ENCODE assay signal across 1 cellular context in the genomic region with DNA sequence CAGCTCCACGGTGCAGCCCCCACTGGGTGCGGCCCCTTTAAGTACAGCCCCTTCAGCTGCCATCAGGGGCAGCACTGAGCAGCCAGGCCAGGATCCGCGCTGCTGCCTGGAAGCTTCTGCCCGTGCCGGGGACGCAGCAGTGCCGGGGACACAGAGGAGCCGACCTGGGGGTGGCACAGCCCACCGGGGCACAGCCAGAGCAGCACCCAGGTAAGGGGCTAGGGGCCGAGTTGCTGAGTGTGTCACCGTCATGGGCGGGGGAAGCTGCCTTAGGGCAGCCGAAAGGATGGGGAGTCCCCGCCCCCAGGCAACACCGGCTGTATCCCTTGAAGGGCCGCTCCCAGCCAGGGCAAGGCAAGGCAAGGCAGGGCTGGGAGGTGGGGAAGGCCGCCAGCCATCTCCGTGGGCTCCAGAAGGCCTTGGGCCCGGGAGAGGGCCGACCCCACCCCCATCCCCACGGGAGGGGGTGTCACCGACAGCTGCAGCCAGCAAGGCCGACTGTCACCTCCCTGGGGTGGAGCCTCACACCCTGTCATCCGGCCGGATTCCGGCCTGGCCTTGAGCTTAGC.
TF ChIP-seq lines count a peak whose summit lies in the region.
"Not testable (repeated sequence)": the region's sequence is repeated elsewhere in the genome, so short reads cannot be mapped to it uniquely, and the experiment has no call there.

A gene (plus strand): TSS at position 99 of the 569 bp plus-strand sequence. CDS start 1,937 bp downstream, outside the sequence.

TF ChIP-seq in HepG2, 621 proteins besides CTCF, POLR2A, EP300 and RAD21 (continued from another document and continues in another):
- TF ChIP-seq, protein P1, sequence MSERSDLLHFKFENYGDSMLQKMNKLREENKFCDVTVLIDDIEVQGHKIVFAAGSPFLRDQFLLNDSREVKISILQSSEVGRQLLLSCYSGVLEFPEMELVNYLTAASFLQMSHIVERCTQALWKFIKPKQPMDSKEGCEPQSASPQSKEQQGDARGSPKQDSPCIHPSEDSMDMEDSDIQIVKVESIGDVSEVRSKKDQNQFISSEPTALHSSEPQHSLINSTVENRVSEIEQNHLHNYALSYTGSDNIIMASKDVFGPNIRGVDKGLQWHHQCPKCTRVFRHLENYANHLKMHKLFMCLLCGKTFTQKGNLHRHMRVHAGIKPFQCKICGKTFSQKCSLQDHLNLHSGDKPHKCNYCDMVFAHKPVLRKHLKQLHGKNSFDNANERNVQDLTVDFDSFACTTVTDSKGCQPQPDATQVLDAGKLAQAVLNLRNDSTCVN (CRISPR knock-in tag; IDR thresholded peaks at IDR 0.05; ENCODE audit: borderline replicate concordance) = peak; percentile 44; the same call in 1 of the 2 replicates
- peak; percentile 60 for TF ChIP-seq SAP130 (CRISPR knock-in tag; IDR thresholded peaks at IDR 0.05; ENCODE audit: low read depth)
- TF ChIP-seq, protein P2, sequence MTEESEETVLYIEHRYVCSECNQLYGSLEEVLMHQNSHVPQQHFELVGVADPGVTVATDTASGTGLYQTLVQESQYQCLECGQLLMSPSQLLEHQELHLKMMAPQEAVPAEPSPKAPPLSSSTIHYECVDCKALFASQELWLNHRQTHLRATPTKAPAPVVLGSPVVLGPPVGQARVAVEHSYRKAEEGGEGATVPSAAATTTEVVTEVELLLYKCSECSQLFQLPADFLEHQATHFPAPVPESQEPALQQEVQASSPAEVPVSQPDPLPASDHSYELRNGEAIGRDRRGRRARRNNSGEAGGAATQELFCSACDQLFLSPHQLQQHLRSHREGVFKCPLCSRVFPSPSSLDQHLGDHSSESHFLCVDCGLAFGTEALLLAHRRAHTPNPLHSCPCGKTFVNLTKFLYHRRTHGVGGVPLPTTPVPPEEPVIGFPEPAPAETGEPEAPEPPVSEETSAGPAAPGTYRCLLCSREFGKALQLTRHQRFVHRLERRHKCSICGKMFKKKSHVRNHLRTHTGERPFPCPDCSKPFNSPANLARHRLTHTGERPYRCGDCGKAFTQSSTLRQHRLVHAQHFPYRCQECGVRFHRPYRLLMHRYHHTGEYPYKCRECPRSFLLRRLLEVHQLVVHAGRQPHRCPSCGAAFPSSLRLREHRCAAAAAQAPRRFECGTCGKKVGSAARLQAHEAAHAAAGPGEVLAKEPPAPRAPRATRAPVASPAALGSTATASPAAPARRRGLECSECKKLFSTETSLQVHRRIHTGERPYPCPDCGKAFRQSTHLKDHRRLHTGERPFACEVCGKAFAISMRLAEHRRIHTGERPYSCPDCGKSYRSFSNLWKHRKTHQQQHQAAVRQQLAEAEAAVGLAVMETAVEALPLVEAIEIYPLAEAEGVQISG (CRISPR knock-in tag; IDR thresholded peaks at IDR 0.05) = 0 out of 2 replicates have a peak, but pooled peaks have one; percentile 33
- TF ChIP-seq, protein P3, sequence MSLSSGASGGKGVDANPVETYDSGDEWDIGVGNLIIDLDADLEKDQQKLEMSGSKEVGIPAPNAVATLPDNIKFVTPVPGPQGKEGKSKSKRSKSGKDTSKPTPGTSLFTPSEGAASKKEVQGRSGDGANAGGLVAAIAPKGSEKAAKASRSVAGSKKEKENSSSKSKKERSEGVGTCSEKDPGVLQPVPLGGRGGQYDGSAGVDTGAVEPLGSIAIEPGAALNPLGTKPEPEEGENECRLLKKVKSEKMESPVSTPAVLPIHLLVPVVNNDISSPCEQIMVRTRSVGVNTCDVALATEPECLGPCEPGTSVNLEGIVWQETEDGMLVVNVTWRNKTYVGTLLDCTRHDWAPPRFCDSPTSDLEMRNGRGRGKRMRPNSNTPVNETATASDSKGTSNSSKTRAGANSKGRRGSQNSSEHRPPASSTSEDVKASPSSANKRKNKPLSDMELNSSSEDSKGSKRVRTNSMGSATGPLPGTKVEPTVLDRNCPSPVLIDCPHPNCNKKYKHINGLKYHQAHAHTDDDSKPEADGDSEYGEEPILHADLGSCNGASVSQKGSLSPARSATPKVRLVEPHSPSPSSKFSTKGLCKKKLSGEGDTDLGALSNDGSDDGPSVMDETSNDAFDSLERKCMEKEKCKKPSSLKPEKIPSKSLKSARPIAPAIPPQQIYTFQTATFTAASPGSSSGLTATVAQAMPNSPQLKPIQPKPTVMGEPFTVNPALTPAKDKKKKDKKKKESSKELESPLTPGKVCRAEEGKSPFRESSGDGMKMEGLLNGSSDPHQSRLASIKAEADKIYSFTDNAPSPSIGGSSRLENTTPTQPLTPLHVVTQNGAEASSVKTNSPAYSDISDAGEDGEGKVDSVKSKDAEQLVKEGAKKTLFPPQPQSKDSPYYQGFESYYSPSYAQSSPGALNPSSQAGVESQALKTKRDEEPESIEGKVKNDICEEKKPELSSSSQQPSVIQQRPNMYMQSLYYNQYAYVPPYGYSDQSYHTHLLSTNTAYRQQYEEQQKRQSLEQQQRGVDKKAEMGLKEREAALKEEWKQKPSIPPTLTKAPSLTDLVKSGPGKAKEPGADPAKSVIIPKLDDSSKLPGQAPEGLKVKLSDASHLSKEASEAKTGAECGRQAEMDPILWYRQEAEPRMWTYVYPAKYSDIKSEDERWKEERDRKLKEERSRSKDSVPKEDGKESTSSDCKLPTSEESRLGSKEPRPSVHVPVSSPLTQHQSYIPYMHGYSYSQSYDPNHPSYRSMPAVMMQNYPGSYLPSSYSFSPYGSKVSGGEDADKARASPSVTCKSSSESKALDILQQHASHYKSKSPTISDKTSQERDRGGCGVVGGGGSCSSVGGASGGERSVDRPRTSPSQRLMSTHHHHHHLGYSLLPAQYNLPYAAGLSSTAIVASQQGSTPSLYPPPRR (CRISPR knock-in tag; IDR thresholded peaks at IDR 0.05; ENCODE audit: borderline replicate concordance) = peak; percentile 46; the same call in 1 of the 2 replicates
- 0 out of 2 replicates have a peak, but pooled peaks have one; percentile 84 for TF ChIP-seq CAMTA2 (CRISPR knock-in tag; IDR thresholded peaks at IDR 0.05; ENCODE audit: borderline replicate concordance)
- TF ChIP-seq NCOA5 (CRISPR knock-in tag; IDR thresholded peaks at IDR 0.05) = peak; percentile 54; the same call in 1 of the 2 replicates
- TF ChIP-seq, protein P4, sequence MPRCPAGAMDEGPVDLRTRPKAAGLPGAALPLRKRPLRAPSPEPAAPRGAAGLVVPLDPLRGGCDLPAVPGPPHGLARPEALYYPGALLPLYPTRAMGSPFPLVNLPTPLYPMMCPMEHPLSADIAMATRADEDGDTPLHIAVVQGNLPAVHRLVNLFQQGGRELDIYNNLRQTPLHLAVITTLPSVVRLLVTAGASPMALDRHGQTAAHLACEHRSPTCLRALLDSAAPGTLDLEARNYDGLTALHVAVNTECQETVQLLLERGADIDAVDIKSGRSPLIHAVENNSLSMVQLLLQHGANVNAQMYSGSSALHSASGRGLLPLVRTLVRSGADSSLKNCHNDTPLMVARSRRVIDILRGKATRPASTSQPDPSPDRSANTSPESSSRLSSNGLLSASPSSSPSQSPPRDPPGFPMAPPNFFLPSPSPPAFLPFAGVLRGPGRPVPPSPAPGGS (CRISPR knock-in tag; IDR thresholded peaks at IDR 0.05) = 0 out of 2 replicates have a peak, but pooled peaks have one; percentile 18
- peak; percentile 86; the same call in 1 of the 2 replicates for TF ChIP-seq NRL (CRISPR knock-in tag; IDR thresholded peaks at IDR 0.05; ENCODE audit: borderline replicate concordance)
- TF ChIP-seq, protein P5, sequence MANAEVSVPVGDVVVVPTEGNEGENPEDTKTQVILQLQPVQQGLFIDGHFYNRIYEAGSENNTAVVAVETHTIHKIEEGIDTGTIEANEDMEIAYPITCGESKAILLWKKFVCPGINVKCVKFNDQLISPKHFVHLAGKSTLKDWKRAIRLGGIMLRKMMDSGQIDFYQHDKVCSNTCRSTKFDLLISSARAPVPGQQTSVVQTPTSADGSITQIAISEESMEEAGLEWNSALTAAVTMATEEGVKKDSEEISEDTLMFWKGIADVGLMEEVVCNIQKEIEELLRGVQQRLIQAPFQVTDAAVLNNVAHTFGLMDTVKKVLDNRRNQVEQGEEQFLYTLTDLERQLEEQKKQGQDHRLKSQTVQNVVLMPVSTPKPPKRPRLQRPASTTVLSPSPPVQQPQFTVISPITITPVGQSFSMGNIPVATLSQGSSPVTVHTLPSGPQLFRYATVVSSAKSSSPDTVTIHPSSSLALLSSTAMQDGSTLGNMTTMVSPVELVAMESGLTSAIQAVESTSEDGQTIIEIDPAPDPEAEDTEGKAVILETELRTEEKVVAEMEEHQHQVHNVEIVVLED (CRISPR knock-in tag; IDR thresholded peaks at IDR 0.05; ENCODE audit: borderline replicate concordance) = 0 out of 2 replicates have a peak, but pooled peaks have one; percentile 41
- peak; percentile 32; the same call in 1 of the 2 replicates for TF ChIP-seq ZNF501 (CRISPR knock-in tag; IDR thresholded peaks at IDR 0.05)
- TF ChIP-seq NCOA1 (CRISPR knock-in tag; IDR thresholded peaks at IDR 0.05) = 0 out of 2 replicates have a peak, but pooled peaks have one; percentile 4
- TF ChIP-seq, protein P6, sequence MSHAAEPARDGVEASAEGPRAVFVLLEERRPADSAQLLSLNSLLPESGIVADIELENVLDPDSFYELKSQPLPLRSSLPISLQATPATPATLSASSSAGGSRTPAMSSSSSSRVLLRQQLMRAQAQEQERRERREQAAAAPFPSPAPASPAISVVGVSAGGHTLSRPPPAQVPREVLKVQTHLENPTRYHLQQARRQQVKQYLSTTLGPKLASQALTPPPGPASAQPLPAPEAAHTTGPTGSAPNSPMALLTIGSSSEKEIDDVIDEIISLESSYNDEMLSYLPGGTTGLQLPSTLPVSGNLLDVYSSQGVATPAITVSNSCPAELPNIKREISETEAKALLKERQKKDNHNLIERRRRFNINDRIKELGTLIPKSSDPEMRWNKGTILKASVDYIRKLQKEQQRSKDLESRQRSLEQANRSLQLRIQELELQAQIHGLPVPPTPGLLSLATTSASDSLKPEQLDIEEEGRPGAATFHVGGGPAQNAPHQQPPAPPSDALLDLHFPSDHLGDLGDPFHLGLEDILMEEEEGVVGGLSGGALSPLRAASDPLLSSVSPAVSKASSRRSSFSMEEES (CRISPR knock-in tag; IDR thresholded peaks at IDR 0.05) = peak; percentile 48; the same call in 1 of the 2 replicates
- peak; percentile 8; the same call in 1 of the 2 replicates for TF ChIP-seq NFYC (CRISPR knock-in tag; IDR thresholded peaks at IDR 0.05)
- peak; percentile 62 for TF ChIP-seq MYC (CRISPR knock-in tag; IDR thresholded peaks at IDR 0.05; ENCODE audit: borderline replicate concordance)
- TF ChIP-seq ZNF263 (CRISPR knock-in tag; IDR thresholded peaks at IDR 0.05) = peak; percentile 37; the same call in 1 of the 2 replicates
- TF ChIP-seq STAG1 (CRISPR knock-in tag; IDR thresholded peaks at IDR 0.05) = peak; percentile 58
- TF ChIP-seq ZNF749 (CRISPR knock-in tag; IDR thresholded peaks at IDR 0.05; ENCODE audit: borderline replicate concordance) = 0 out of 2 replicates have a peak, but pooled peaks have one; percentile 31
- 0 out of 2 replicates have a peak, but pooled peaks have one; percentile 64 for TF ChIP-seq SMAD3 (CRISPR knock-in tag; IDR thresholded peaks at IDR 0.05)
- TF ChIP-seq, protein P7, sequence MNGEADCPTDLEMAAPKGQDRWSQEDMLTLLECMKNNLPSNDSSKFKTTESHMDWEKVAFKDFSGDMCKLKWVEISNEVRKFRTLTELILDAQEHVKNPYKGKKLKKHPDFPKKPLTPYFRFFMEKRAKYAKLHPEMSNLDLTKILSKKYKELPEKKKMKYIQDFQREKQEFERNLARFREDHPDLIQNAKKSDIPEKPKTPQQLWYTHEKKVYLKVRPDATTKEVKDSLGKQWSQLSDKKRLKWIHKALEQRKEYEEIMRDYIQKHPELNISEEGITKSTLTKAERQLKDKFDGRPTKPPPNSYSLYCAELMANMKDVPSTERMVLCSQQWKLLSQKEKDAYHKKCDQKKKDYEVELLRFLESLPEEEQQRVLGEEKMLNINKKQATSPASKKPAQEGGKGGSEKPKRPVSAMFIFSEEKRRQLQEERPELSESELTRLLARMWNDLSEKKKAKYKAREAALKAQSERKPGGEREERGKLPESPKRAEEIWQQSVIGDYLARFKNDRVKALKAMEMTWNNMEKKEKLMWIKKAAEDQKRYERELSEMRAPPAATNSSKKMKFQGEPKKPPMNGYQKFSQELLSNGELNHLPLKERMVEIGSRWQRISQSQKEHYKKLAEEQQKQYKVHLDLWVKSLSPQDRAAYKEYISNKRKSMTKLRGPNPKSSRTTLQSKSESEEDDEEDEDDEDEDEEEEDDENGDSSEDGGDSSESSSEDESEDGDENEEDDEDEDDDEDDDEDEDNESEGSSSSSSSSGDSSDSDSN (CRISPR knock-in tag; IDR thresholded peaks at IDR 0.05) = peak; percentile 78
- peak; percentile 51 for TF ChIP-seq RBM22 (optimal IDR thresholded peaks at IDR 0.05; ENCODE audit: low read length)
- peak; percentile 95 for TF ChIP-seq ZNF326 (CRISPR knock-in tag; IDR thresholded peaks at IDR 0.05; ENCODE audit: borderline replicate concordance)
- TF ChIP-seq TSC22D2 (CRISPR knock-in tag; IDR thresholded peaks at IDR 0.05; ENCODE audit: borderline replicate concordance) = peak; percentile 53; the same call in 1 of the 2 replicates
- TF ChIP-seq ZNF773 (CRISPR knock-in tag; IDR thresholded peaks at IDR 0.05; ENCODE audit: borderline replicate concordance) = peak; percentile 15; the same call in 1 of the 2 replicates
- peak; percentile 66; the same call in 1 of the 3 replicates for TF ChIP-seq MXI1 (IDR thresholded peaks at IDR 0.05; ENCODE audit: borderline replicate concordance, low read depth, low read length)
- TF ChIP-seq, protein P8, sequence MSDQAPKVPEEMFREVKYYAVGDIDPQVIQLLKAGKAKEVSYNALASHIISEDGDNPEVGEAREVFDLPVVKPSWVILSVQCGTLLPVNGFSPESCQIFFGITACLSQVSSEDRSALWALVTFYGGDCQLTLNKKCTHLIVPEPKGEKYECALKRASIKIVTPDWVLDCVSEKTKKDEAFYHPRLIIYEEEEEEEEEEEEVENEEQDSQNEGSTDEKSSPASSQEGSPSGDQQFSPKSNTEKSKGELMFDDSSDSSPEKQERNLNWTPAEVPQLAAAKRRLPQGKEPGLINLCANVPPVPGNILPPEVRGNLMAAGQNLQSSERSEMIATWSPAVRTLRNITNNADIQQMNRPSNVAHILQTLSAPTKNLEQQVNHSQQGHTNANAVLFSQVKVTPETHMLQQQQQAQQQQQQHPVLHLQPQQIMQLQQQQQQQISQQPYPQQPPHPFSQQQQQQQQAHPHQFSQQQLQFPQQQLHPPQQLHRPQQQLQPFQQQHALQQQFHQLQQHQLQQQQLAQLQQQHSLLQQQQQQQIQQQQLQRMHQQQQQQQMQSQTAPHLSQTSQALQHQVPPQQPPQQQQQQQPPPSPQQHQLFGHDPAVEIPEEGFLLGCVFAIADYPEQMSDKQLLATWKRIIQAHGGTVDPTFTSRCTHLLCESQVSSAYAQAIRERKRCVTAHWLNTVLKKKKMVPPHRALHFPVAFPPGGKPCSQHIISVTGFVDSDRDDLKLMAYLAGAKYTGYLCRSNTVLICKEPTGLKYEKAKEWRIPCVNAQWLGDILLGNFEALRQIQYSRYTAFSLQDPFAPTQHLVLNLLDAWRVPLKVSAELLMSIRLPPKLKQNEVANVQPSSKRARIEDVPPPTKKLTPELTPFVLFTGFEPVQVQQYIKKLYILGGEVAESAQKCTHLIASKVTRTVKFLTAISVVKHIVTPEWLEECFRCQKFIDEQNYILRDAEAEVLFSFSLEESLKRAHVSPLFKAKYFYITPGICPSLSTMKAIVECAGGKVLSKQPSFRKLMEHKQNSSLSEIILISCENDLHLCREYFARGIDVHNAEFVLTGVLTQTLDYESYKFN (CRISPR knock-in tag; conservative IDR thresholded peaks at IDR 0.05) = peak; percentile 57
- TF ChIP-seq ZNF678 (CRISPR knock-in tag; IDR thresholded peaks at IDR 0.05) = peak; percentile 57; the same call in 1 of the 2 replicates
- peak; percentile 68 for TF ChIP-seq POLR2G (IDR thresholded peaks at IDR 0.05; ENCODE audit: low read depth, low read length)
- not testable (repeated sequence) for TF ChIP-seq NR2F6 (IDR thresholded peaks at IDR 0.05)
- 0 out of 2 replicates have a peak, but pooled peaks have one; percentile 9 for TF ChIP-seq NR2F6 (CRISPR knock-in tag; IDR thresholded peaks at IDR 0.05)
